ENCODE assay signal across 9 cellular contexts in genomic region chr3:148054999-148055398, GRCh38.
"Had no signal": no experiment of that assay in that cellular context is flagged by ENCODE, and none has a peak within 500 bp of the region (broad histone marks: within the 10 kb centered on the region; RNA-seq: fewer than 3 reads in every experiment).

No MANE protein-coding gene starts in this region.

- DNase-seq: GM23248, GOT3, H7, H9, HCEC 1CT, HFFc6 had no signal

- H3K27ac ChIP-seq: GM23248 had no signal

- H3K9me3 ChIP-seq: HAP-1 had no signal

- H3K4me3 ChIP-seq: GM23248, GM23338, HAP-1 had no signal

- H3K9ac ChIP-seq: GM23248 had no signal

- H3K36me3 ChIP-seq: HAP-1 had no signal

- ATAC-seq: GM23338, HCT116 had no signal

- H3K4me1 ChIP-seq: HAP-1 had no signal

- H3K4me2 ChIP-seq: GM23338 had no signal

- H2AFZ ChIP-seq: GM23248, GM23338 had no signal
